ENCODE assay signal across 21 cellular contexts in genomic region chr5:133291524-133291923, GRCh38.
"Had no signal": no experiment of that assay in that cellular context is flagged by ENCODE, and none has a peak within 500 bp of the region (broad histone marks: within the 10 kb centered on the region; RNA-seq: fewer than 3 reads in every experiment).

No MANE protein-coding gene starts in this region.

- H3K9me3 Mint-ChIP-seq: activated B cell treated with CpG ODN at 0.5 μM for 24 hours; activated CD4-positive, alpha-beta T cell treated with anti-CD3 and anti-CD28 coated beads, Interleukin-2, amount 10 ng/mL, durations not matched to agents 24 days and 14 days; activated naive CD4-positive, alpha-beta T cell treated with anti-CD3 and anti-CD28 coated beads for 36 hours; activated naive CD8-positive, alpha-beta T cell treated with anti-CD3 and anti-CD28 coated beads for 36 hours; activated T-cell treated with anti-CD3 and anti-CD28 coated beads, Interleukin-2, amount 50 U/mL, for 24 hours; activated T-helper 1 cell treated with anti-CD3 and anti-CD28 coated beads, Interleukin-12 subunit alpha, Interleukin-12 subunit beta, Interleukin-2, Interleukin-4 antibody, amounts not matched to agents 30 ng/mL and 10 ng/mL and 1 ng/mL, durations not matched to agents 14 hours and 24 hours and 36 hours had no signal

- FAIRE-seq: TTC549 had no signal

- H3K27ac ChIP-seq: brain microvascular endothelial cell had no signal

- H3K4me1 Mint-ChIP-seq: activated B cell treated with CpG ODN at 0.5 μM for 24 hours; activated CD4-positive, alpha-beta T cell treated with anti-CD3 and anti-CD28 coated beads, Interleukin-2, amount 10 ng/mL, durations not matched to agents 24 days and 14 days; activated CD8-positive, alpha-beta memory T cell treated with anti-CD3 and anti-CD28 coated beads, Interleukin-2, amount 10 ng/mL, durations not matched to agents 7 days and 5 days; activated naive CD8-positive, alpha-beta T cell treated with anti-CD3 and anti-CD28 coated beads for 36 hours had no signal

- DNase-seq: activated B cell treated with CpG ODN at 0.5 μM for 24 hours; activated CD4-positive, alpha-beta T cell treated with anti-CD3 and anti-CD28 coated beads for 1 hour; activated CD4-positive, alpha-beta T cell treated with anti-CD3 and anti-CD28 coated beads, Interleukin-2, amount 10 ng/mL, durations not matched to agents 24 days and 14 days; activated CD8-positive, alpha-beta memory T cell treated with anti-CD3 and anti-CD28 coated beads, Interleukin-2, amount 10 ng/mL, durations not matched to agents 7 days and 5 days; activated effector memory CD4-positive, alpha-beta T cell treated with anti-CD3 and anti-CD28 coated beads, Interleukin-2, amount 50 U/mL, for 16 hours; activated naive CD4-positive, alpha-beta T cell treated with anti-CD3 and anti-CD28 coated beads for 36 hours; activated T-cell treated with anti-CD3 and anti-CD28 coated beads, Interleukin-2, amount 50 U/mL, for 24 hours; brain microvascular endothelial cell; cerebellar nuclear complex; KBM-7; NCI-H1048; NCI-H1930; NCI-H2107; NCI-H226; NCI-H774; SIG-M5; T-helper 17 cell; T-helper 9 cell had no signal

- H3K27me3 Mint-ChIP-seq: activated B cell treated with CpG ODN at 0.5 μM for 24 hours; activated CD4-positive, alpha-beta T cell treated with anti-CD3 and anti-CD28 coated beads, Interleukin-2, amount 10 ng/mL, durations not matched to agents 24 days and 14 days; activated CD8-positive, alpha-beta memory T cell treated with anti-CD3 and anti-CD28 coated beads, Interleukin-2, amount 10 ng/mL, durations not matched to agents 7 days and 5 days; activated naive CD8-positive, alpha-beta T cell treated with anti-CD3 and anti-CD28 coated beads for 36 hours; activated T-cell treated with anti-CD3 and anti-CD28 coated beads, Interleukin-2, amount 50 U/mL, for 24 hours had no signal

- H3K36me3 ChIP-seq: brain microvascular endothelial cell had no signal

- H3K4me3 Mint-ChIP-seq: activated B cell treated with CpG ODN at 0.5 μM for 24 hours; activated CD4-positive, alpha-beta T cell treated with anti-CD3 and anti-CD28 coated beads, Interleukin-2, amount 10 ng/mL, durations not matched to agents 24 days and 14 days; activated CD8-positive, alpha-beta memory T cell treated with anti-CD3 and anti-CD28 coated beads, Interleukin-2, amount 10 ng/mL, durations not matched to agents 7 days and 5 days; activated naive CD4-positive, alpha-beta T cell treated with anti-CD3 and anti-CD28 coated beads for 36 hours; activated naive CD8-positive, alpha-beta T cell treated with anti-CD3 and anti-CD28 coated beads for 36 hours; activated T-cell treated with anti-CD3 and anti-CD28 coated beads, Interleukin-2, amount 50 U/mL, for 24 hours; activated T-helper 1 cell treated with anti-CD3 and anti-CD28 coated beads, Interleukin-12 subunit alpha, Interleukin-12 subunit beta, Interleukin-2, Interleukin-4 antibody, amounts not matched to agents 30 ng/mL and 10 ng/mL and 1 ng/mL, durations not matched to agents 14 hours and 24 hours and 36 hours; T-helper 17 cell had no signal

- H3K36me3 Mint-ChIP-seq: activated CD8-positive, alpha-beta memory T cell treated with anti-CD3 and anti-CD28 coated beads, Interleukin-2, amount 10 ng/mL, durations not matched to agents 7 days and 5 days; activated naive CD8-positive, alpha-beta T cell treated with anti-CD3 and anti-CD28 coated beads for 36 hours had no signal

- H3K27ac Mint-ChIP-seq: activated B cell treated with CpG ODN at 0.5 μM for 24 hours; activated CD4-positive, alpha-beta T cell treated with anti-CD3 and anti-CD28 coated beads, Interleukin-2, amount 10 ng/mL, durations not matched to agents 24 days and 14 days; activated CD8-positive, alpha-beta memory T cell treated with anti-CD3 and anti-CD28 coated beads, Interleukin-2, amount 10 ng/mL, durations not matched to agents 7 days and 5 days; activated naive CD4-positive, alpha-beta T cell treated with anti-CD3 and anti-CD28 coated beads for 36 hours; activated naive CD8-positive, alpha-beta T cell treated with anti-CD3 and anti-CD28 coated beads for 36 hours; activated T-cell treated with anti-CD3 and anti-CD28 coated beads, Interleukin-2, amount 50 U/mL, for 24 hours; activated T-helper 1 cell treated with anti-CD3 and anti-CD28 coated beads, Interleukin-12 subunit alpha, Interleukin-12 subunit beta, Interleukin-2, Interleukin-4 antibody, amounts not matched to agents 30 ng/mL and 10 ng/mL and 1 ng/mL, durations not matched to agents 14 hours and 24 hours and 36 hours; T-helper 17 cell had no signal

- H3K27me3 ChIP-seq: brain microvascular endothelial cell had no signal
